ENCODE assay signal across 25 cellular contexts in genomic region chr19:14394167-14394566, GRCh38. TPM values are rescaled to one million over a fixed set of nuclear protein-coding genes. Genes with fewer than 3 reads are reported as not detected.
DNase-seq lines count a peak whose midpoint lies in the region; ATAC-seq and TF ChIP-seq lines count a peak whose summit lies in the region.
"Had no signal": no experiment of that assay in that cellular context is flagged by ENCODE, and none has a peak within 500 bp of the region (broad histone marks: within the 10 kb centered on the region; RNA-seq: fewer than 3 reads in every experiment).

No MANE protein-coding gene starts in this region.

- no peak overlapping the region for H3K4me3 Mint-ChIP-seq in activated naive CD4-positive, alpha-beta T cell treated with anti-CD3 and anti-CD28 coated beads for 36 hours
- H3K4me3 Mint-ChIP-seq in activated CD8-positive, alpha-beta T cell treated with anti-CD3 and anti-CD28 coated beads, Interleukin-2, amount 10 ng/mL, durations not matched to agents 7 days and 5 days, result no peak overlapping the region
- H3K4me3 Mint-ChIP-seq in stimulated activated naive CD8-positive, alpha-beta T cell treated with anti-CD3 and anti-CD28 coated beads, Interleukin-15, amount 100 ng/mL, for 72 hours, result no peak overlapping the region

- peaks cover 0 to 10% of the 10 kb centered on the region in 2 donors for H3K4me1 ChIP-seq in left lung
- H3K4me1 ChIP-seq: esophagus squamous epithelium, gastrocnemius medialis, right atrium auricular region had no signal

- no peak overlapping the region for H3K27ac ChIP-seq in left lung
- H3K27ac ChIP-seq: BLaER1 treated with 17β-estradiol and CSF1 and Interleukin-3, amounts not matched to agents 10 nM and 100 nM; brain microvascular endothelial cell; esophagus squamous epithelium; gastrocnemius medialis; ovary; right atrium auricular region; SK-N-MC; upper lobe of left lung had no signal

- no peaks in the 10 kb centered on the region for H3K27me3 Mint-ChIP-seq in activated naive CD4-positive, alpha-beta T cell treated with anti-CD3 and anti-CD28 coated beads for 36 hours (ENCODE audit: low read depth)
- no peaks in the 10 kb centered on the region for H3K27me3 Mint-ChIP-seq in activated CD8-positive, alpha-beta T cell treated with anti-CD3 and anti-CD28 coated beads, Interleukin-2, amount 10 ng/mL, durations not matched to agents 7 days and 5 days (ENCODE audit: low read depth)
- H3K27me3 Mint-ChIP-seq in stimulated activated naive CD8-positive, alpha-beta T cell treated with anti-CD3 and anti-CD28 coated beads, Interleukin-15, amount 100 ng/mL, for 72 hours, result no peaks in the 10 kb centered on the region

- no peaks in the 10 kb centered on the region for H3K9me3 Mint-ChIP-seq in activated naive CD4-positive, alpha-beta T cell treated with anti-CD3 and anti-CD28 coated beads for 36 hours
- no peaks in the 10 kb centered on the region for H3K9me3 Mint-ChIP-seq in activated CD8-positive, alpha-beta T cell treated with anti-CD3 and anti-CD28 coated beads, Interleukin-2, amount 10 ng/mL, durations not matched to agents 7 days and 5 days (ENCODE audit: insufficient read depth)
- no peaks in the 10 kb centered on the region for H3K9me3 Mint-ChIP-seq in stimulated activated naive CD8-positive, alpha-beta T cell treated with anti-CD3 and anti-CD28 coated beads, Interleukin-15, amount 100 ng/mL, for 72 hours

- no peaks in the 10 kb centered on the region for H3K27me3 ChIP-seq in left lung
- H3K27me3 ChIP-seq: BLaER1 treated with 17β-estradiol and CSF1 and Interleukin-3, amounts not matched to agents 10 nM and 100 nM; brain microvascular endothelial cell; esophagus squamous epithelium; gastrocnemius medialis; ovary; right atrium auricular region; upper lobe of left lung had no signal

- TF ChIP-seq CTCF in left lung (IDR thresholded peaks at IDR 0.05), result no peak

- CTCF ChIA-PET in activated naive CD4-positive, alpha-beta T cell treated with anti-CD3 and anti-CD28 coated beads for 36 hours (lab: Charles Lee), result interaction anchor here (0.9 kb wide), 1 partner anchor 36 kb away, joined by 3 read pairs; no protein-coding TSS in a partner anchor
- CTCF ChIA-PET in activated CD8-positive, alpha-beta T cell treated with anti-CD3 and anti-CD28 coated beads, Interleukin-2, amount 10 ng/mL, durations not matched to agents 7 days and 5 days (lab: Charles Lee), result interaction anchor here (1.0 to 1.4 kb wide), 2 partner anchors 12 to 34 kb away, joined by 3 read pairs; no protein-coding TSS in a partner anchor

- H3K9me3 ChIP-seq in left lung, result no peaks in the 10 kb centered on the region
- H3K9me3 ChIP-seq: BLaER1 treated with 17β-estradiol and CSF1 and Interleukin-3, amounts not matched to agents 10 nM and 100 nM; esophagus squamous epithelium; gastrocnemius medialis; ovary; right atrium auricular region; upper lobe of left lung had no signal

- peak; percentile 4 for ATAC-seq in activated CD8-positive, alpha-beta T cell treated with anti-CD3 and anti-CD28 coated beads, Interleukin-2, amount 10 ng/mL, durations not matched to agents 7 days and 5 days
- peak; percentile 7 for ATAC-seq in left lung
- ATAC-seq in stimulated activated naive CD8-positive, alpha-beta T cell treated with anti-CD3 and anti-CD28 coated beads, Interleukin-15, amount 100 ng/mL, for 72 hours, result peak; percentile 28
- ATAC-seq: gastrocnemius medialis had no signal

- peaks cover 53% of the 10 kb centered on the region for H3K36me3 Mint-ChIP-seq in activated naive CD4-positive, alpha-beta T cell treated with anti-CD3 and anti-CD28 coated beads for 36 hours (ENCODE audit: low read depth)
- H3K36me3 Mint-ChIP-seq in activated CD8-positive, alpha-beta T cell treated with anti-CD3 and anti-CD28 coated beads, Interleukin-2, amount 10 ng/mL, durations not matched to agents 7 days and 5 days (ENCODE audit: low read depth), result peaks cover 70% of the 10 kb centered on the region

- H3K4me1 Mint-ChIP-seq in activated naive CD4-positive, alpha-beta T cell treated with anti-CD3 and anti-CD28 coated beads for 36 hours (ENCODE audit: low read depth), result peaks cover 50% of the 10 kb centered on the region
- peaks cover 10% of the 10 kb centered on the region for H3K4me1 Mint-ChIP-seq in activated CD8-positive, alpha-beta T cell treated with anti-CD3 and anti-CD28 coated beads, Interleukin-2, amount 10 ng/mL, durations not matched to agents 7 days and 5 days (ENCODE audit: low read depth)
- peaks cover 65% of the 10 kb centered on the region for H3K4me1 Mint-ChIP-seq in stimulated activated naive CD8-positive, alpha-beta T cell treated with anti-CD3 and anti-CD28 coated beads, Interleukin-15, amount 100 ng/mL, for 72 hours

- intact Hi-C loops in activated naive CD4-positive, alpha-beta T cell treated with anti-CD3 and anti-CD28 coated beads for 36 hours (cut with micrococcal nuclease), result no loop called here
- intact Hi-C loops in left lung (cut with DNase I), result no loop called here

- H3K4me3 ChIP-seq in left lung, result no peak overlapping the region
- H3K4me3 ChIP-seq: BLaER1 treated with 17β-estradiol and CSF1 and Interleukin-3, amounts not matched to agents 10 nM and 100 nM; esophagus squamous epithelium; gastrocnemius medialis; lung; ovary; right atrium auricular region; SK-N-MC; upper lobe of left lung had no signal

- DNase-seq in activated naive CD4-positive, alpha-beta T cell treated with anti-CD3 and anti-CD28 coated beads for 36 hours, result no peak
- DNase-seq in activated naive CD4-positive, alpha-beta T cell treated with anti-CD3 and anti-CD28 coated beads, Interleukin-2, amount 50 U/mL, for 16 hours, result no peak
- no peak for DNase-seq in activated CD8-positive, alpha-beta T cell treated with anti-CD3 and anti-CD28 coated beads, Interleukin-2, amount 10 ng/mL, durations not matched to agents 7 days and 5 days
- DNase-seq in left lung, result no peak
- no peak for DNase-seq in stimulated activated naive CD8-positive, alpha-beta T cell treated with anti-CD3 and anti-CD28 coated beads, Interleukin-15, amount 100 ng/mL, for 72 hours
- DNase-seq in NCI-H446 (lab: John Stamatoyannopoulos, UW), result no peak
- no peak for DNase-seq in mesenteric fat pad (ENCODE audit: low spot score)
- DNase-seq in hepatic stellate cell (ENCODE audit: low spot score), result no peak
- DNase-seq: brain microvascular endothelial cell; DMS 273 treated with DMSO at 0.1 percent for 48 hours; effector CD8-positive, alpha-beta T cell; esophagus squamous epithelium; gastrocnemius medialis; islet precursor cell; NCI-H1105 treated with DMSO at 0.1 percent for 48 hours; NCI-H2081; NCI-H510A treated with DMSO at 0.1 percent for 48 hours; ovary; stimulated activated CD4-positive, alpha-beta T cell treated with anti-CD3 and anti-CD28 coated beads, Interleukin-12 subunit alpha, Interleukin-12 subunit beta, amount 100 ng/mL, for 4 hours; stimulated activated CD4-positive, alpha-beta T cell treated with anti-CD3 and anti-CD28 coated beads, Interleukin-4, amount 100 ng/mL, for 4 hours; upper lobe of left lung had no signal

- POLR2A ChIA-PET in activated CD8-positive, alpha-beta T cell treated with anti-CD3 and anti-CD28 coated beads, Interleukin-2, amount 10 ng/mL, durations not matched to agents 7 days and 5 days (lab: Charles Lee), result interaction anchor here (0.9 to 2.9 kb wide), 3 partner anchors 11 to 38 kb away, joined by 3 to 11 read pairs (median 4); no protein-coding TSS in a partner anchor

- peaks cover 0 to 95% of the 10 kb centered on the region in 2 donors for H3K36me3 ChIP-seq in left lung
- H3K36me3 ChIP-seq: ovary had no signal

- H3K27ac Mint-ChIP-seq in activated naive CD4-positive, alpha-beta T cell treated with anti-CD3 and anti-CD28 coated beads for 36 hours, result peak overlapping the region; percentile 77
- H3K27ac Mint-ChIP-seq in activated CD8-positive, alpha-beta T cell treated with anti-CD3 and anti-CD28 coated beads, Interleukin-2, amount 10 ng/mL, durations not matched to agents 7 days and 5 days, result no peak overlapping the region
- peak overlapping the region; percentile 43 to 59 for H3K27ac Mint-ChIP-seq in stimulated activated naive CD8-positive, alpha-beta T cell treated with anti-CD3 and anti-CD28 coated beads, Interleukin-15, amount 100 ng/mL, for 72 hours

RNA-seq across cellular contexts. Expression of gene ADGRE5, which starts 12.9 kb away (rescaled TPM):
- total RNA-seq in activated naive CD4-positive, alpha-beta T cell treated with anti-CD3 and anti-CD28 coated beads for 36 hours, result 100 to 1,000 TPM; 173 to 187 TPM
- 100 to 1,000 TPM; 290 to 302 TPM for total RNA-seq in activated CD8-positive, alpha-beta T cell treated with anti-CD3 and anti-CD28 coated beads, Interleukin-2, amount 10 ng/mL, durations not matched to agents 7 days and 5 days
- total RNA-seq in left lung, result 100 to 1,000 TPM; 173 to 237 TPM
- 127 TPM for total RNA-seq in mesenteric fat pad

RNA-seq across cellular contexts. Expression of gene DDX39A, which starts 25.0 kb away (rescaled TPM):
- 100 to 1,000 TPM; 219 to 227 TPM for total RNA-seq in activated naive CD4-positive, alpha-beta T cell treated with anti-CD3 and anti-CD28 coated beads for 36 hours
- total RNA-seq in activated CD8-positive, alpha-beta T cell treated with anti-CD3 and anti-CD28 coated beads, Interleukin-2, amount 10 ng/mL, durations not matched to agents 7 days and 5 days, result 100 to 1,000 TPM; 309 to 313 TPM
- total RNA-seq in left lung (10 to 100 TPM; 42.5 to 90.1 TPM), mesenteric fat pad (53.0 TPM)

RNA-seq across cellular contexts. Expression of gene PKN1, which starts 38.9 kb away (rescaled TPM):
- total RNA-seq in activated naive CD4-positive, alpha-beta T cell treated with anti-CD3 and anti-CD28 coated beads for 36 hours, result 100 to 1,000 TPM; 159 to 164 TPM
- 100 to 1,000 TPM; 244 to 263 TPM for total RNA-seq in activated CD8-positive, alpha-beta T cell treated with anti-CD3 and anti-CD28 coated beads, Interleukin-2, amount 10 ng/mL, durations not matched to agents 7 days and 5 days
- total RNA-seq in left lung (100 to 1,000 TPM; 125 to 190 TPM), mesenteric fat pad (142 TPM)
